1 cellular context compared by ENCODE assay signal in genomic region chr4:34733185-34733916, GRCh38.
TF ChIP-seq lines count a peak whose summit lies in the region.

No MANE protein-coding gene starts in this region.

TF ChIP-seq in HepG2, 621 proteins besides CTCF, POLR2A, EP300 and RAD21 (continued from another document):
- TF ChIP-seq CREBL2 (CRISPR knock-in tag; IDR thresholded peaks at IDR 0.05; ENCODE audit: borderline replicate concordance) (no peak), MIER3 (CRISPR knock-in tag; IDR thresholded peaks at IDR 0.05; ENCODE audit: borderline replicate concordance) (no peak), HMG20B (CRISPR knock-in tag; conservative IDR thresholded peaks at IDR 0.05) (peak; percentile 80), FOXP1 (IDR thresholded peaks at IDR 0.05) (no peak), FOXP1 (CRISPR knock-in tag; IDR thresholded peaks at IDR 0.05) (0 out of 2 replicates have a peak, but pooled peaks have one; percentile 38), ZNF607 (CRISPR knock-in tag; IDR thresholded peaks at IDR 0.05; ENCODE audit: borderline replicate concordance) (no peak), PATZ1 (CRISPR knock-in tag; IDR thresholded peaks at IDR 0.05) (no peak), SALL1 (CRISPR knock-in tag; IDR thresholded peaks at IDR 0.05) (peak; percentile 43; the same call in 1 of the 2 replicates), NPAS2 (CRISPR knock-in tag; IDR thresholded peaks at IDR 0.05; ENCODE audit: borderline replicate concordance) (no peak), MED1 (CRISPR knock-in tag; IDR thresholded peaks at IDR 0.05) (peak; percentile 20; the same call in 1 of the 2 replicates), RERE (CRISPR knock-in tag; IDR thresholded peaks at IDR 0.05; ENCODE audit: low read depth) (no peak), ZNF138 (CRISPR knock-in tag; IDR thresholded peaks at IDR 0.05; ENCODE audit: low read depth) (no peak), HDAC2 (CRISPR knock-in tag; IDR thresholded peaks at IDR 0.05) (peak; percentile 76), SOX5 (CRISPR knock-in tag; IDR thresholded peaks at IDR 0.05; ENCODE audit: borderline replicate concordance) (peak; percentile 56; the same call in 1 of the 2 replicates), GFI1 (CRISPR knock-in tag; IDR thresholded peaks at IDR 0.05; ENCODE audit: borderline replicate concordance) (peak; percentile 91), NR2C2 (CRISPR knock-in tag; IDR thresholded peaks at IDR 0.05; ENCODE audit: borderline replicate concordance) (peak; percentile 19; the same call in 1 of the 2 replicates), ZNF609 (CRISPR knock-in tag; IDR thresholded peaks at IDR 0.05; ENCODE audit: borderline replicate concordance) (peak; percentile 73), FOXA1 (IDR thresholded peaks at IDR 0.05) (no peak), FOXA1 (CRISPR knock-in tag; IDR thresholded peaks at IDR 0.05) (peak; percentile 29; the same call in 1 of the 2 replicates), PBX2 (CRISPR knock-in tag; IDR thresholded peaks at IDR 0.05) (no peak), FOXP4 (CRISPR knock-in tag; IDR thresholded peaks at IDR 0.05) (peak; percentile 64), FOXJ3 (CRISPR knock-in tag; IDR thresholded peaks at IDR 0.05; ENCODE audit: borderline replicate concordance) (peak; percentile 34; the same call in 1 of the 2 replicates), GATAD2A (CRISPR knock-in tag; IDR thresholded peaks at IDR 0.05) (peak; percentile 45; the same call in 1 of the 2 replicates), HNF4A (CRISPR knock-in tag; IDR thresholded peaks at IDR 0.05) (peak; percentile 86), ZC3H13 (CRISPR knock-in tag; IDR thresholded peaks at IDR 0.05) (no peak), SIX1 (CRISPR knock-in tag; IDR thresholded peaks at IDR 0.05; ENCODE audit: borderline replicate concordance) (peak; percentile 86)
